ENCODE assay signal across 1 cellular context in genomic region chr11:32561835-32562234, GRCh38.
TF ChIP-seq lines count a peak whose summit lies in the region.

No MANE protein-coding gene starts in this region.

TF ChIP-seq in SK-N-SH, 30 proteins besides CTCF, POLR2A, EP300 and RAD21 (continued from another document):
- TF ChIP-seq ZBTB33 (IDR thresholded peaks at IDR 0.05; ENCODE audit: borderline replicate concordance, low read depth) (no peak), NFIC (IDR thresholded peaks at IDR 0.05; ENCODE audit: borderline replicate concordance) (no peak), FOXM1 (IDR thresholded peaks at IDR 0.05; ENCODE audit: low read depth) (no peak), GATA2 (CRISPR knock-in tag; IDR thresholded peaks at IDR 0.05) (no peak), RXRA (IDR thresholded peaks at IDR 0.05; ENCODE audit: borderline replicate concordance, low read depth) (no peak)
